Comparison of ENCODE assay signal across 9 cellular contexts in the genomic region with DNA sequence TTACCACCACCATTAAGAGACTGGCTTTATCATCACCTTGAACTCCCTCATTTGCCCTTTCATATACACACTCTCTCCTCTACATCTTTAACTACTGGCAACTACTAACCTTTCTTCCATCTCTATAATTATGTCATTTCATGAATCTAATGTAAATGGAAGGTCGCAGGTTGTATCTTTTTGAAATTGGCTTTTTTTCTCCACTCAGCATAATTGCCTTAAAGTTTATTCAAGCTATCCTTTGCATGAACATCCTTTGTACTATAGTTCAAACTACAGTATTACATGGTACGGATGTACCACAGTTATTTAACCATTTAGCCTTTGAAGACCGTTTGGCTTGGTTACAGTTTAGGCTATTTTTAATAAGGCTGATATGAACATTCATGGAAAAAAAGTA.
"Had no signal": no experiment of that assay in that cellular context is flagged by ENCODE, and none has a peak within 500 bp of the region (broad histone marks: within the 10 kb centered on the region; RNA-seq: fewer than 3 reads in every experiment).

No MANE protein-coding gene starts in this region.

- H3K4me3 ChIP-seq: GM23338 had no signal

- H3K4me2 ChIP-seq: GM23338, KMS-11 had no signal

- ATAC-seq: GM23338 had no signal

- H3K27ac ChIP-seq: KMS-11 had no signal

- FAIRE-seq: H1, H54, HTR-8/SVneo had no signal

- H3K9ac ChIP-seq: KMS-11 had no signal

- H2AFZ ChIP-seq: GM23338 had no signal

- DNase-seq: H9, HCEC 1CT, Karpas-422, KBM-7 had no signal
